In the genomic region with DNA sequence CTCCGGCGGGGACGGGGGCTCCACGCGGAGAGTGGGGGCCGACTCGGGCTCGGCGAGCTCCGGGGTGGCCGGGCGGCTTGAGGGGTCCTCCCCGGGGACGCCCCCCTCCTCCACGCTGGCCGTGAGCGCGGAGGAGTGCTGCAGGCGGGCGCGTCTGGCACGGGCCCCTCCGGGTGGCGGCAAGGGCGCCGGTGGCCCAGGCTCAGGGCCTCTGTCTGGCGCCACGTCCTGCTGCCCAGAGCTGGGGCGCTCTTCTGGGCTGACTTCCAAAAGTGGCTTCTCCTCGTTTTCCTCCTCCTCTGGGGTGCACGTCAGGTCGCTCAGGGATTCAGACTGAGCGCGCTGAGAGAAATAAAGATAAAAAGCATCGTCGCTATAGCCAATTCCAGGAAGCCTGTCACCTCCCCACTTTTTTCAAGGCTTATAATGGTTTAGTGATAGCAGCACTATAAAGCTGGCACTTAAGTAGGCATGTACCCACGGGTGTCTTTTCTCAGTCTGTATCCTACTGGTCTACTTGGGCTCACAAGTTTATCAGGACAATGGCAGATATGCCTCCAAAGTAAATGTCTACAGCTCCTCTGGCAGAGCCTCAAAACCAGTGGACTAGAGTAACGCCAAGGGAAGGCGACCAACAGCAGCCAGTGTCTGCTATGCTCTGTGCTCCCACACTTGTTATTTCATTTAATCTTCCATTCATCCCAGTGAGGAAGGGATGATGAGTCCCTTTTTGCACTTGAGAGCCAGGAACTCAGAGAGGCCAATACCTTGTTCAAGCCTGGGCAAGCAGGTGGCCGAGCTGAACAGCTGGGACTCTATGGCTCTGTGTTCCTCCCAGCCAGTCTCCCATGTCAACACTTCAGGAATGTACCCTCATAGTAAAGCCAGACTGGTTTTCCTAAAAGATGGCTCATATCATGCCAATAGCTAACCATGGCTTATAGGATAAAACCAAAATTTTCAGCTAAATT, we compare ENCODE assay signal across 9 cellular contexts.
DNase-seq lines count a peak whose midpoint lies in the region; ATAC-seq, FAIRE-seq and TF ChIP-seq lines count a peak whose summit lies in the region.
"Had no signal": no experiment of that assay in that cellular context is flagged by ENCODE, and none has a peak within 500 bp of the region (broad histone marks: within the 10 kb centered on the region; RNA-seq: fewer than 3 reads in every experiment).

No MANE protein-coding gene starts in this region.

- peak overlapping the region; percentile 34 for H3K4me3 ChIP-seq in lung
- peak overlapping the region; percentile 45 to 54 (median 49) for H3K4me3 ChIP-seq in stomach

- no peak overlapping the region for H3K27ac Mint-ChIP-seq in WTC11
- peak overlapping the region; percentile 89 for H3K27ac Mint-ChIP-seq in dendritic cell treated with granulocyte-macrophage colony-stimulating factor and Interleukin-4, amounts not matched to agents 40 ng/mL and 50 ng/mL, for 4 days

- H3K4me1 ChIP-seq in lung (ENCODE audit: control insufficient read depth in 2 of 2, insufficient read depth in 2 of 2, low read length in 2 of 2) = peaks cover 3 to 12% of the 10 kb centered on the region in 2 donors
- peaks cover 5 to 29% (median 17%) of the 10 kb centered on the region in 4 donors for H3K4me1 ChIP-seq in stomach

- H3K9me3 ChIP-seq in lung (ENCODE audit: control insufficient read depth in 2 of 2, insufficient read depth in 1 of 2, low read length in 1 of 2) (no peaks in the 10 kb centered on the region), stomach (no peaks in the 10 kb centered on the region)

- TF ChIP-seq CTCF in WTC11 (IDR thresholded peaks at IDR 0.05) (no peak), lung (IDR thresholded peaks at IDR 0.05; ENCODE audit: control extremely low read depth, extremely low read depth) (no peak), stomach (IDR thresholded peaks at IDR 0.05) (no peak), GM13977 (IDR thresholded peaks at IDR 0.05; ENCODE audit: extremely low read depth, insufficient read depth, missing control alignments) (no peak), D721Med (IDR thresholded peaks at IDR 0.05; ENCODE audit: insufficient read depth, missing control alignments) (no peak)

- no peaks in the 10 kb centered on the region for H3K27me3 ChIP-seq in lung (ENCODE audit: control insufficient read depth, insufficient read depth)
- peaks cover 0 to 15% (median 12%) of the 10 kb centered on the region in 3 donors for H3K27me3 ChIP-seq in stomach

- peak overlapping the region; percentile 73 for H3K4me3 Mint-ChIP-seq in WTC11
- H3K4me3 Mint-ChIP-seq in dendritic cell treated with granulocyte-macrophage colony-stimulating factor and Interleukin-4, amounts not matched to agents 40 ng/mL and 50 ng/mL, for 4 days = peak overlapping the region; percentile 79

- no peak for DNase-seq in WTC11 (ENCODE audit: low spot score)
- no peak for DNase-seq in lung (ENCODE audit: low spot score)
- DNase-seq in stomach = no peak
- no peak for DNase-seq in GM13977 (ENCODE audit: low spot score)
- DNase-seq in stimulated activated CD4-positive, alpha-beta T cell treated with anti-CD3 and anti-CD28 coated beads, Interleukin-4, amount 100 ng/mL, for 24 hours = no peak
- no peak for DNase-seq in D721Med (ENCODE audit: insufficient read length, low spot score)
- DNase-seq: NCI-H146 had no signal

- peaks cover 5% of the 10 kb centered on the region; the same call in 1 of the 2 replicates for H3K4me1 Mint-ChIP-seq in WTC11
- H3K4me1 Mint-ChIP-seq in dendritic cell treated with granulocyte-macrophage colony-stimulating factor and Interleukin-4, amounts not matched to agents 40 ng/mL and 50 ng/mL, for 4 days (ENCODE audit: low read depth) = peaks cover 48% of the 10 kb centered on the region

- no peak for FAIRE-seq in D721Med (lab: Jason Lieb, UNC)

- no peaks in the 10 kb centered on the region for H3K36me3 ChIP-seq in lung (ENCODE audit: control insufficient read depth in 2 of 2, insufficient read depth in 2 of 2, low read length in 2 of 2)
- peaks cover 0 to 11% (median 4%) of the 10 kb centered on the region in 4 donors for H3K36me3 ChIP-seq in stomach

- H3K27ac ChIP-seq in lung (ENCODE audit: low read depth in 1 of 2, low read length in 1 of 2) = peak overlapping the region; percentile 83 to 91
- peak overlapping the region; percentile 58 to 85 (median 81) for H3K27ac ChIP-seq in stomach

- intact Hi-C loops in dendritic cell treated with granulocyte-macrophage colony-stimulating factor and Interleukin-4, amounts not matched to agents 40 ng/mL and 50 ng/mL, for 4 days (cut with micrococcal nuclease) = loop anchor here (2.0 to 5.0 kb wide), 2 partner anchors 51 to 89 kb away; no protein-coding TSS in a partner anchor
- intact Hi-C loops in stomach (cut with DNase I; ENCODE audit: low total_unique reads) = no loop called here

- H3K36me3 Mint-ChIP-seq in WTC11 = no peaks in the 10 kb centered on the region
- H3K36me3 Mint-ChIP-seq in dendritic cell treated with granulocyte-macrophage colony-stimulating factor and Interleukin-4, amounts not matched to agents 40 ng/mL and 50 ng/mL, for 4 days (ENCODE audit: low read depth) = no peaks in the 10 kb centered on the region

- WGBS in lung, 2 donors = 35 to 51% methylated on average over 20 to 40 of the region's 40 CpGs
- 30 to 47% (median 38%) methylated on average over 24 to 40 of the region's 40 CpGs for WGBS in stomach, 5 donors

- peaks cover 42% of the 10 kb centered on the region for H3K27me3 Mint-ChIP-seq in WTC11 (ENCODE audit: low read depth)
- H3K27me3 Mint-ChIP-seq in dendritic cell treated with granulocyte-macrophage colony-stimulating factor and Interleukin-4, amounts not matched to agents 40 ng/mL and 50 ng/mL, for 4 days = peaks cover 10% of the 10 kb centered on the region

- TF ChIP-seq EP300 in stomach (IDR thresholded peaks at IDR 0.05) = no peak

- H3K9me3 Mint-ChIP-seq in WTC11 = no peaks in the 10 kb centered on the region
- no peaks in the 10 kb centered on the region for H3K9me3 Mint-ChIP-seq in dendritic cell treated with granulocyte-macrophage colony-stimulating factor and Interleukin-4, amounts not matched to agents 40 ng/mL and 50 ng/mL, for 4 days

- POLR2A ChIA-PET in WTC11 (lab: Charles Lee) = no interaction called here

- CTCF ChIA-PET in WTC11 (lab: Charles Lee) = interaction anchor here (0.8 to 4.0 kb wide), 4 partner anchors 9 to 174 kb away, joined by 3 to 31 read pairs (median 4); a partner anchor contains a TSS

- ATAC-seq in WTC11 (peak; percentile 55), lung (ENCODE audit: insufficient read depth, low FRiP score) (no peak), HG03135 (IDR thresholded peaks at IDR 0.05; ENCODE audit: unreplicated experiment) (no peak)

- no peak for TF ChIP-seq POLR2A in stomach (IDR thresholded peaks at IDR 0.05)

- in situ Hi-C loops in GM13977 (cut with MboI; ENCODE audit: low pct_unique_long_range_greater_than_20kb, low sequenced_read_pairs, unreplicated experiment) = no loop called here

TF ChIP-seq in WTC11, 78 proteins besides CTCF, POLR2A, EP300 and RAD21 (continues in another document):
- TF ChIP-seq, protein P1, sequence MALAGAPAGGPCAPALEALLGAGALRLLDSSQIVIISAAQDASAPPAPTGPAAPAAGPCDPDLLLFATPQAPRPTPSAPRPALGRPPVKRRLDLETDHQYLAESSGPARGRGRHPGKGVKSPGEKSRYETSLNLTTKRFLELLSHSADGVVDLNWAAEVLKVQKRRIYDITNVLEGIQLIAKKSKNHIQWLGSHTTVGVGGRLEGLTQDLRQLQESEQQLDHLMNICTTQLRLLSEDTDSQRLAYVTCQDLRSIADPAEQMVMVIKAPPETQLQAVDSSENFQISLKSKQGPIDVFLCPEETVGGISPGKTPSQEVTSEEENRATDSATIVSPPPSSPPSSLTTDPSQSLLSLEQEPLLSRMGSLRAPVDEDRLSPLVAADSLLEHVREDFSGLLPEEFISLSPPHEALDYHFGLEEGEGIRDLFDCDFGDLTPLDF (CRISPR knock-in tag; IDR thresholded peaks at IDR 0.05) = no peak
- TF ChIP-seq, protein P2, sequence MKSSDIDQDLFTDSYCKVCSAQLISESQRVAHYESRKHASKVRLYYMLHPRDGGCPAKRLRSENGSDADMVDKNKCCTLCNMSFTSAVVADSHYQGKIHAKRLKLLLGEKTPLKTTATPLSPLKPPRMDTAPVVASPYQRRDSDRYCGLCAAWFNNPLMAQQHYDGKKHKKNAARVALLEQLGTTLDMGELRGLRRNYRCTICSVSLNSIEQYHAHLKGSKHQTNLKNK (CRISPR knock-in tag; IDR thresholded peaks at IDR 0.05) = no peak
- TF ChIP-seq SP1 (CRISPR knock-in tag; conservative IDR thresholded peaks at IDR 0.05) (no peak), NFYB (CRISPR knock-in tag; conservative IDR thresholded peaks at IDR 0.05; ENCODE audit: low read depth) (no peak), TP53 (CRISPR knock-in tag; IDR thresholded peaks at IDR 0.05) (no peak)
- TF ChIP-seq, protein P3, sequence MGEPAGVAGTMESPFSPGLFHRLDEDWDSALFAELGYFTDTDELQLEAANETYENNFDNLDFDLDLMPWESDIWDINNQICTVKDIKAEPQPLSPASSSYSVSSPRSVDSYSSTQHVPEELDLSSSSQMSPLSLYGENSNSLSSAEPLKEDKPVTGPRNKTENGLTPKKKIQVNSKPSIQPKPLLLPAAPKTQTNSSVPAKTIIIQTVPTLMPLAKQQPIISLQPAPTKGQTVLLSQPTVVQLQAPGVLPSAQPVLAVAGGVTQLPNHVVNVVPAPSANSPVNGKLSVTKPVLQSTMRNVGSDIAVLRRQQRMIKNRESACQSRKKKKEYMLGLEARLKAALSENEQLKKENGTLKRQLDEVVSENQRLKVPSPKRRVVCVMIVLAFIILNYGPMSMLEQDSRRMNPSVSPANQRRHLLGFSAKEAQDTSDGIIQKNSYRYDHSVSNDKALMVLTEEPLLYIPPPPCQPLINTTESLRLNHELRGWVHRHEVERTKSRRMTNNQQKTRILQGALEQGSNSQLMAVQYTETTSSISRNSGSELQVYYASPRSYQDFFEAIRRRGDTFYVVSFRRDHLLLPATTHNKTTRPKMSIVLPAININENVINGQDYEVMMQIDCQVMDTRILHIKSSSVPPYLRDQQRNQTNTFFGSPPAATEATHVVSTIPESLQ (CRISPR knock-in tag; IDR thresholded peaks at IDR 0.05) = no peak
- TF ChIP-seq, protein P4, sequence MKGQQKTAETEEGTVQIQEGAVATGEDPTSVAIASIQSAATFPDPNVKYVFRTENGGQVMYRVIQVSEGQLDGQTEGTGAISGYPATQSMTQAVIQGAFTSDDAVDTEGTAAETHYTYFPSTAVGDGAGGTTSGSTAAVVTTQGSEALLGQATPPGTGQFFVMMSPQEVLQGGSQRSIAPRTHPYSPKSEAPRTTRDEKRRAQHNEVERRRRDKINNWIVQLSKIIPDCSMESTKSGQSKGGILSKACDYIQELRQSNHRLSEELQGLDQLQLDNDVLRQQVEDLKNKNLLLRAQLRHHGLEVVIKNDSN (CRISPR knock-in tag; IDR thresholded peaks at IDR 0.05) = no peak
